Comparison of ENCODE assay signal across 23 cellular contexts in genomic region chr10:86436963-86437362, GRCh38.
"Had no signal": no experiment of that assay in that cellular context is flagged by ENCODE, and none has a peak within 500 bp of the region (broad histone marks: within the 10 kb centered on the region; RNA-seq: fewer than 3 reads in every experiment).

No MANE protein-coding gene starts in this region.

- H3K4me3 ChIP-seq: adrenal gland, gastroesophageal sphincter, heart left ventricle, ovary, sigmoid colon, spleen had no signal

- H3K27me3 Mint-ChIP-seq: activated CD4-positive, alpha-beta memory T cell treated with anti-CD3 and anti-CD28 coated beads, Interleukin-2, amount 10 ng/mL, durations not matched to agents 7 days and 5 days; stimulated activated memory B cell treated with anti-CD40 and anti-IgM and Interleukin-4, amounts not matched to agents 10 μg/mL and 1 μg/mL and 100 μg/mL, for 72 hours had no signal

- H3K9me3 ChIP-seq: adrenal gland, gastroesophageal sphincter, heart left ventricle, ovary, sigmoid colon, spleen had no signal

- DNase-seq: activated CD4-positive, alpha-beta memory T cell treated with anti-CD3 and anti-CD28 coated beads, Interleukin-2, amount 10 ng/mL, durations not matched to agents 7 days and 5 days; activated CD4-positive, alpha-beta T cell treated with anti-CD3 and anti-CD28 coated beads for 48 hours; activated CD4-positive, CD25-positive, alpha-beta regulatory T cell; activated effector memory CD4-positive, alpha-beta T cell treated with anti-CD3 and anti-CD28 coated beads, Interleukin-2, amount 50 U/mL, for 16 hours; activated naive CD4-positive, alpha-beta T cell treated with anti-CD3 and anti-CD28 coated beads, Interleukin-2, amount 50 U/mL, for 16 hours; activated T-cell treated with anti-CD3 and anti-CD28 coated beads, Interleukin-2, amount 50 U/mL, for 72 hours; adrenal gland; cerebellar nuclear complex; cortex of kidney; heart left ventricle; immature natural killer cell; kidney glomerular epithelial cell; mesendoderm; natural killer cell; ovary; sigmoid colon; spleen; stimulated activated CD4-positive, alpha-beta T cell treated with anti-CD3 and anti-CD28 coated beads, Interleukin-4, amount 100 ng/mL, for 4 hours; SW 1271; T-helper 2 cell had no signal

- H3K9me3 Mint-ChIP-seq: activated CD4-positive, alpha-beta memory T cell treated with anti-CD3 and anti-CD28 coated beads, Interleukin-2, amount 10 ng/mL, durations not matched to agents 7 days and 5 days; activated T-cell treated with anti-CD3 and anti-CD28 coated beads, Interleukin-2, amount 50 U/mL, for 72 hours; immature natural killer cell; natural killer cell; stimulated activated memory B cell treated with anti-CD40 and anti-IgM and Interleukin-4, amounts not matched to agents 10 μg/mL and 1 μg/mL and 100 μg/mL, for 72 hours had no signal

- H3K36me3 ChIP-seq: ovary had no signal

- ATAC-seq: activated T-cell treated with anti-CD3 and anti-CD28 coated beads, Interleukin-2, amount 50 U/mL, for 72 hours; esophagus mucosa; gastroesophageal sphincter; heart left ventricle; natural killer cell; stimulated activated memory B cell treated with anti-CD40 and anti-IgM and Interleukin-4, amounts not matched to agents 10 μg/mL and 1 μg/mL and 100 μg/mL, for 72 hours had no signal

- H3K27me3 ChIP-seq: adrenal gland, gastroesophageal sphincter, heart left ventricle, ovary, sigmoid colon, spleen had no signal

- H3K4me3 Mint-ChIP-seq: activated CD4-positive, alpha-beta memory T cell treated with anti-CD3 and anti-CD28 coated beads, Interleukin-2, amount 10 ng/mL, durations not matched to agents 7 days and 5 days; activated T-cell treated with anti-CD3 and anti-CD28 coated beads, Interleukin-2, amount 50 U/mL, for 72 hours; immature natural killer cell; natural killer cell; stimulated activated memory B cell treated with anti-CD40 and anti-IgM and Interleukin-4, amounts not matched to agents 10 μg/mL and 1 μg/mL and 100 μg/mL, for 72 hours had no signal

- H3K27ac Mint-ChIP-seq: activated CD4-positive, alpha-beta memory T cell treated with anti-CD3 and anti-CD28 coated beads, Interleukin-2, amount 10 ng/mL, durations not matched to agents 7 days and 5 days; activated T-cell treated with anti-CD3 and anti-CD28 coated beads, Interleukin-2, amount 50 U/mL, for 72 hours; stimulated activated memory B cell treated with anti-CD40 and anti-IgM and Interleukin-4, amounts not matched to agents 10 μg/mL and 1 μg/mL and 100 μg/mL, for 72 hours had no signal

- H3K27ac ChIP-seq: adrenal gland, gastroesophageal sphincter, heart left ventricle, ovary, sigmoid colon, spleen had no signal
